ENCODE assay signal across 20 cellular contexts in the genomic region with DNA sequence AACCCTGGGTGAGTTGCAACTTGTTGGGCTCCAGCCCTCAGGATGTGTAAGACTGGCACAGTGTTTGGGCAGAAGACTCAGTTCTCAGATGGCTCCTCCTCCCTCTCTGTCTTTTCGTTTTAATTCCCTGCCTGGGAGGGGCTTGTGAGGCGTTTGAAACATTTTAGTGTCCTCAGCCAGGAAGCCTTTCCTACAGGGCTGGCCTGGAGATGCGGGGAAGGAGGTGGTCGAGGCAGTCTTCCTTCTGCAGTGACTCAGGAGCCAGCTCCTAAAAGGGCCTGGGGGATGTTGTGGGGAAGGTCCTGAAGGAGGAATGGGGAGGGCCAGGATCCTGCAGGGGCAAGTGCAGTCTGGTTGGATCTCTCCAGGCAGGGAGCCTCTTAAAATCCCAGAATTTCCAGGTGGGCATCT. TPM values are rescaled to one million over a fixed set of nuclear protein-coding genes. Genes with fewer than 3 reads are reported as not detected.
DNase-seq lines count a peak whose midpoint lies in the region; ATAC-seq, FAIRE-seq and TF ChIP-seq lines count a peak whose summit lies in the region.
"Had no signal": no experiment of that assay in that cellular context is flagged by ENCODE, and none has a peak within 500 bp of the region (broad histone marks: within the 10 kb centered on the region; RNA-seq: fewer than 3 reads in every experiment).

No MANE protein-coding gene starts in this region.

- FAIRE-seq in urothelium cell line (lab: Jason Lieb, UNC): no peak
- FAIRE-seq: H54 had no signal

- H3K27ac ChIP-seq in GM23338 (ENCODE audit: low read depth) (no peak overlapping the region), foreskin keratinocyte (no peak overlapping the region), subcutaneous abdominal adipose tissue (ENCODE audit: low read depth, low read length) (peak overlapping the region; percentile 17)
- H3K27ac ChIP-seq: esophagus muscularis mucosa had no signal

- TF ChIP-seq CTCF in GM23338 (conservative IDR thresholded peaks at IDR 0.05; ENCODE audit: low read depth in 2 of 2) (no peak), WTC11 (IDR thresholded peaks at IDR 0.05) (no peak), foreskin keratinocyte (conservative IDR thresholded peaks at IDR 0.05) (no peak)

- H3K9me3 Mint-ChIP-seq in GM23338 (no peaks in the 10 kb centered on the region), WTC11 (no peaks in the 10 kb centered on the region)
- H3K9me3 Mint-ChIP-seq: activated CD4-positive, alpha-beta memory T cell treated with anti-CD3 and anti-CD28 coated beads for 36 hours; activated naive CD8-positive, alpha-beta T cell treated with anti-CD3 and anti-CD28 coated beads, Interleukin-2, amount 10 ng/mL, durations not matched to agents 7 days and 5 days; CD8-positive, alpha-beta memory T cell; naive thymus-derived CD8-positive, alpha-beta T cell had no signal

- DNase-seq in GM23338 (ENCODE audit: low spot score): no peak
- DNase-seq in WTC11 (ENCODE audit: low spot score): no peak
- peak; percentile 69 to 88 for DNase-seq in foreskin keratinocyte
- DNase-seq in urothelium cell line (ENCODE audit: low spot score): no peak
- no peak for DNase-seq in T-helper 9 cell
- DNase-seq: activated CD4-positive, alpha-beta memory T cell treated with anti-CD3 and anti-CD28 coated beads for 36 hours; activated CD4-positive, CD25-positive, alpha-beta regulatory T cell; activated naive CD8-positive, alpha-beta T cell treated with anti-CD3 and anti-CD28 coated beads, Interleukin-2, amount 10 ng/mL, durations not matched to agents 7 days and 5 days; CD8-positive, alpha-beta memory T cell; left cardiac atrium; mesenchymal stem cell; naive thymus-derived CD8-positive, alpha-beta T cell; NCI-H1436; NCI-H2171; NCI-H524 treated with DMSO at 0.1 percent for 48 hours; posterior cingulate gyrus had no signal

- H3K4me1 Mint-ChIP-seq in GM23338: peaks cover 6% of the 10 kb centered on the region; the same call in 1 of the 3 replicates
- H3K4me1 Mint-ChIP-seq in WTC11: peaks cover 7% of the 10 kb centered on the region
- H3K4me1 Mint-ChIP-seq: activated naive CD8-positive, alpha-beta T cell treated with anti-CD3 and anti-CD28 coated beads, Interleukin-2, amount 10 ng/mL, durations not matched to agents 7 days and 5 days; CD8-positive, alpha-beta memory T cell; naive thymus-derived CD8-positive, alpha-beta T cell had no signal

- H3K36me3 Mint-ChIP-seq in GM23338 (ENCODE audit: low read depth): no peaks in the 10 kb centered on the region
- H3K36me3 Mint-ChIP-seq in WTC11: no peaks in the 10 kb centered on the region
- H3K36me3 Mint-ChIP-seq: activated CD4-positive, alpha-beta memory T cell treated with anti-CD3 and anti-CD28 coated beads for 36 hours; activated naive CD8-positive, alpha-beta T cell treated with anti-CD3 and anti-CD28 coated beads, Interleukin-2, amount 10 ng/mL, durations not matched to agents 7 days and 5 days; CD8-positive, alpha-beta memory T cell; naive thymus-derived CD8-positive, alpha-beta T cell had no signal

- no peaks in the 10 kb centered on the region for H3K4me1 ChIP-seq in GM23338 (ENCODE audit: insufficient read depth)
- H3K4me1 ChIP-seq in foreskin keratinocyte: peaks cover 42% of the 10 kb centered on the region
- H3K4me1 ChIP-seq in subcutaneous abdominal adipose tissue (ENCODE audit: control insufficient read depth in 5 of 5, insufficient read depth in 5 of 5, low read length in 5 of 5): peaks cover 15 to 47% (median 40%) of the 10 kb centered on the region in 5 donors

- no peak overlapping the region for H3K27ac Mint-ChIP-seq in GM23338
- H3K27ac Mint-ChIP-seq in WTC11: no peak overlapping the region
- H3K27ac Mint-ChIP-seq: activated CD4-positive, alpha-beta memory T cell treated with anti-CD3 and anti-CD28 coated beads for 36 hours; activated naive CD8-positive, alpha-beta T cell treated with anti-CD3 and anti-CD28 coated beads, Interleukin-2, amount 10 ng/mL, durations not matched to agents 7 days and 5 days; CD8-positive, alpha-beta memory T cell; naive thymus-derived CD8-positive, alpha-beta T cell had no signal

- no peaks in the 10 kb centered on the region for H4K20me1 ChIP-seq in GM23338 (replicated peaks; ENCODE audit: insufficient read depth)

- no peaks in the 10 kb centered on the region for H3F3A ChIP-seq in GM23338 (replicated peaks; ENCODE audit: low read depth)

- peaks cover 4% of the 10 kb centered on the region; the same call in 1 of the 2 replicates for H3K9me2 ChIP-seq in GM23338 (ENCODE audit: insufficient read depth)

- 0 out of 2 replicates have a peak overlapping the region, but pooled peaks have one; percentile 43 for H2AFZ ChIP-seq in GM23338

- no peak overlapping the region for H3K4me3 Mint-ChIP-seq in GM23338
- no peak overlapping the region for H3K4me3 Mint-ChIP-seq in WTC11
- H3K4me3 Mint-ChIP-seq: activated CD4-positive, alpha-beta memory T cell treated with anti-CD3 and anti-CD28 coated beads for 36 hours; activated naive CD8-positive, alpha-beta T cell treated with anti-CD3 and anti-CD28 coated beads, Interleukin-2, amount 10 ng/mL, durations not matched to agents 7 days and 5 days; CD8-positive, alpha-beta memory T cell; naive thymus-derived CD8-positive, alpha-beta T cell had no signal

- CTCF ChIA-PET in WTC11 (lab: Charles Lee): no interaction called here

- no peaks in the 10 kb centered on the region for H3K36me3 ChIP-seq in GM23338 (ENCODE audit: insufficient read depth)
- H3K36me3 ChIP-seq in subcutaneous abdominal adipose tissue (ENCODE audit: control insufficient read depth in 5 of 5, insufficient read depth in 5 of 5, low read length in 5 of 5): no peaks in the 10 kb centered on the region
- H3K36me3 ChIP-seq: esophagus muscularis mucosa had no signal

- no peak overlapping the region for H3K4me2 ChIP-seq in GM23338

- no peak overlapping the region for H3K4me3 ChIP-seq in GM23338
- no peak overlapping the region for H3K4me3 ChIP-seq in subcutaneous abdominal adipose tissue (ENCODE audit: low read depth in 1 of 5, low read length in 5 of 5)
- H3K4me3 ChIP-seq: esophagus muscularis mucosa had no signal

- no peak overlapping the region for H3K9ac ChIP-seq in subcutaneous abdominal adipose tissue (ENCODE audit: low read length in 5 of 5)

- H3K27me3 Mint-ChIP-seq in GM23338 (ENCODE audit: insufficient read depth, low read depth, poor library complexity) (peaks cover 3% of the 10 kb centered on the region), WTC11 (ENCODE audit: low read depth) (no peaks in the 10 kb centered on the region; the same call in 1 of the 2 replicates)

- H3K9me3 ChIP-seq in subcutaneous abdominal adipose tissue (ENCODE audit: control insufficient read depth in 5 of 5, low read length in 5 of 5): no peaks in the 10 kb centered on the region
- H3K9me3 ChIP-seq: esophagus muscularis mucosa had no signal

- ATAC-seq in GM23338 (peak; percentile 42; the same call in 2 of the 3 replicates), WTC11 (peak; percentile 64), foreskin keratinocyte (peak; percentile 78), HG02884 (IDR thresholded peaks at IDR 0.05; ENCODE audit: unreplicated experiment) (no peak)
- ATAC-seq: naive thymus-derived CD8-positive, alpha-beta T cell had no signal

- H3K27me3 ChIP-seq in GM23338 (ENCODE audit: insufficient read depth) (no peaks in the 10 kb centered on the region), foreskin keratinocyte (no peaks in the 10 kb centered on the region), subcutaneous abdominal adipose tissue (ENCODE audit: control insufficient read depth in 5 of 5, insufficient read depth in 4 of 5, low read length in 5 of 5) (peaks cover 0 to 4% (median 0%) of the 10 kb centered on the region in 5 donors)
- H3K27me3 ChIP-seq: esophagus muscularis mucosa had no signal

- POLR2A ChIA-PET in WTC11 (lab: Charles Lee): no interaction called here

- H3K79me2 ChIP-seq in GM23338 (replicated peaks; ENCODE audit: insufficient read depth): no peaks in the 10 kb centered on the region

TF ChIP-seq in GM23338, 12 proteins besides CTCF, POLR2A, EP300 and RAD21 (continues in another document):
- TF ChIP-seq ZNF331 (CRISPR knock-in tag; IDR thresholded peaks at IDR 0.05; ENCODE audit: low read depth) (no peak), EZH2phosphoT487 (IDR thresholded peaks at IDR 0.05; ENCODE audit: unreplicated experiment) (no peak)

TF ChIP-seq in WTC11, 78 proteins besides CTCF, POLR2A, EP300 and RAD21 (continues in another document):
- TF ChIP-seq, protein P1, sequence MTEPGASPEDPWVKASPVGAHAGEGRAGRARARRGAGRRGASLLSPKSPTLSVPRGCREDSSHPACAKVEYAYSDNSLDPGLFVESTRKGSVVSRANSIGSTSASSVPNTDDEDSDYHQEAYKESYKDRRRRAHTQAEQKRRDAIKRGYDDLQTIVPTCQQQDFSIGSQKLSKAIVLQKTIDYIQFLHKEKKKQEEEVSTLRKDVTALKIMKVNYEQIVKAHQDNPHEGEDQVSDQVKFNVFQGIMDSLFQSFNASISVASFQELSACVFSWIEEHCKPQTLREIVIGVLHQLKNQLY (CRISPR knock-in tag; IDR thresholded peaks at IDR 0.05): no peak
- TF ChIP-seq GRHL2 (CRISPR knock-in tag; IDR thresholded peaks at IDR 0.05; ENCODE audit: insufficient replicate concordance, severe bottlenecking): no peak
- TF ChIP-seq TP53 (CRISPR knock-in tag; IDR thresholded peaks at IDR 0.05): no peak
- no peak for TF ChIP-seq RORB (CRISPR knock-in tag; IDR thresholded peaks at IDR 0.05)
- TF ChIP-seq NR3C1 (CRISPR knock-in tag; conservative IDR thresholded peaks at IDR 0.05; ENCODE audit: low read depth): no peak
- no peak for TF ChIP-seq PRRX2 (CRISPR knock-in tag; IDR thresholded peaks at IDR 0.05)
- TF ChIP-seq IRF2 (CRISPR knock-in tag; IDR thresholded peaks at IDR 0.05; ENCODE audit: borderline replicate concordance, low read depth): no peak
- TF ChIP-seq, protein P2, sequence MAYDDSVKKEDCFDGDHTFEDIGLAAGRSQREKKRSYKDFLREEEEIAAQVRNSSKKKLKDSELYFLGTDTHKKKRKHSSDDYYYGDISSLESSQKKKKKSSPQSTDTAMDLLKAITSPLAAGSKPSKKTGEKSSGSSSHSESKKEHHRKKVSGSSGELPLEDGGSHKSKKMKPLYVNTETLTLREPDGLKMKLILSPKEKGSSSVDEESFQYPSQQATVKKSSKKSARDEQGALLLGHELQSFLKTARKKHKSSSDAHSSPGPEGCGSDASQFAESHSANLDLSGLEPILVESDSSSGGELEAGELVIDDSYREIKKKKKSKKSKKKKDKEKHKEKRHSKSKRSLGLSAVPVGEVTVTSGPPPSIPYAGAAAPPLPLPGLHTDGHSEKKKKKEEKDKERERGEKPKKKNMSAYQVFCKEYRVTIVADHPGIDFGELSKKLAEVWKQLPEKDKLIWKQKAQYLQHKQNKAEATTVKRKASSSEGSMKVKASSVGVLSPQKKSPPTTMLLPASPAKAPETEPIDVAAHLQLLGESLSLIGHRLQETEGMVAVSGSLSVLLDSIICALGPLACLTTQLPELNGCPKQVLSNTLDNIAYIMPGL (CRISPR knock-in tag; IDR thresholded peaks at IDR 0.05): no peak

RNA-seq across cellular contexts. Expression of a gene that starts 22.1 kb away (rescaled TPM):
- total RNA-seq in GM23338 (2014; rRNA removed; shearing (Covaris generic)): 0.74 and 2.5 TPM in 2 replicates
- polyA plus RNA-seq in GM23338 (2016; fragmentation: Nextera tagmentation; extraction: Ambion mirVana) (0.43 and 0.70 TPM in 2 replicates), foreskin keratinocyte (0.07 and 0.19 TPM in 2 replicates)
- total RNA-seq in WTC11 (2021) (5.3 to 12.5 TPM (median 6.4 TPM) in 3 replicates), foreskin keratinocyte (0.20 and 0.28 TPM in 2 replicates)
- total RNA-seq: activated CD4-positive, alpha-beta memory T cell treated with anti-CD3 and anti-CD28 coated beads for 36 hours; CD8-positive, alpha-beta memory T cell; naive thymus-derived CD8-positive, alpha-beta T cell had no signal
- polyA plus RNA-seq: CD8-positive, alpha-beta memory T cell; naive thymus-derived CD8-positive, alpha-beta T cell had no signal

Comparison
In these comparisons a context has a peak if more than half of its experiments do, and no peak if none do; other contexts are left out.
1. DNase-seq: peak in foreskin keratinocyte (2 of 2); none in GM23338 (single experiment), WTC11 (single experiment), urothelium cell line (single experiment) and T-helper 9 cell (single experiment).